1 cellular context compared by ENCODE assay signal in the genomic region with DNA sequence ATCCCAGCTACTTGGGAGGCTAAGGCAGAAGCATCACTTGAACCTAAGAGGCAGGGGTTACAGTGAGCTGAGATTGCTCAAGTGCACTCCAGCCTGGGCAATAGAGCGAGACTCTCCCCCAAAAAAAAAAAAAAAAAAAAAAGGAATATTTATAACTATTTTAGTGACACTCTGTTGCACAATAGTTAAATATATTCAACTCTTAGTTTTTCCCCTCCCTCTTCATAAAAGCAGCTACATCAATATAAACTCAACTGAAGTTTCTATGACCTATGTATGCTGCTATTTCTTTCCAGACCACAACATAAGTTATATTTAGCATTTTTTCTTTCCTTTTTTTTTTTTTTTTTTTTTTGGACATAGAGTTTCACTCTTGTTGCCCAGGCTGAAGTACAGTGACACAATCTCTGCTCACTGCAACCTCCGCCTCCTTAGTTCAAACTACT.
TF ChIP-seq lines count a peak whose summit lies in the region.

No MANE protein-coding gene starts in this region.

TF ChIP-seq in GM23338, 12 proteins besides CTCF, POLR2A, EP300 and RAD21 (continued from another document):
- no peak for TF ChIP-seq ZNF462 (CRISPR knock-in tag; IDR thresholded peaks at IDR 0.05)
- TF ChIP-seq POLR2AphosphoS5 (IDR thresholded peaks at IDR 0.05; ENCODE audit: low read depth) = no peak
- no peak for TF ChIP-seq ZNF114 (CRISPR knock-in tag; IDR thresholded peaks at IDR 0.05)
